Comparison of ENCODE assay signal across 8 cellular contexts in the genomic region with DNA sequence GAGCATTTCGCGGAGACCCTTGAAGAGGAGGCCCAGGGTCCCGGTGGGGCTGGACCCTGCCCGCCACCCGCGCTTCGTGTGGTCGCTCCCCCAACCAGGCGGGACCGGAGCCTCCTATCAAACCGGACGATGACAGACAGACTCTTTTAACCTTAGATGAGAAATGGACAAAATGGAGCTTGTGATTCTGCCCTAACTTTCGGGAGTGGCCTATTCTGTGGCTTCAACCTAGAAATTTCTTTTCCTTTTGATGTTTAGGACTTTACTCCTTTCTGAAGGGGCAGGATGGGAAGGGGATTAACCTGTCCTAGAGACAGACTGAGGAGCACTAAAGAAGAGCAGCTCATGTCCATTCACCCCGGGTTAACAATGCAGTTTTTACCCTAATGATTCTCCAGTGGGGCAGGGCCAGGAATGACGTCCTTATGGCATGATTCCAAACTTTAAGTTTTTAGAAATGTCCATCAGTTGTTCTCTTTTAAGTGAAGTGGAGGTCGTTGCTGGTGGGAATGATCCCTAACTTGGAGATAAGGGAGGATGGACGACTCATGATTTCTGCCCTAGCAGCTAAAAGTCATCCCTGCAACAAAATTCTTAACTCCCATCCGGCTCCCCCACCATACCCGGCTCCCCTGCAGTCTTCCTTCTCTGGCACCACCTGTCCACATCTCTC. TPM values are rescaled to one million over a fixed set of nuclear protein-coding genes. Genes with fewer than 3 reads are reported as not detected.
DNase-seq lines count a peak whose midpoint lies in the region; ATAC-seq and TF ChIP-seq lines count a peak whose summit lies in the region.

No MANE protein-coding gene starts in this region.

- H4K20me1 ChIP-seq in Loucy (ENCODE audit: insufficient read depth, low read length, poor library complexity, severe bottlenecking), result no peaks in the 10 kb centered on the region

- peak overlapping the region; percentile 93 for H3K4me2 ChIP-seq in Loucy (ENCODE audit: low read depth, low read length, poor library complexity, severe bottlenecking)

- no peaks in the 10 kb centered on the region; the same call in 1 of the 2 replicates for H3K36me3 ChIP-seq in Loucy (ENCODE audit: insufficient read depth, low read length)
- H3K36me3 ChIP-seq in body of pancreas (replicated peaks in 1 of 2; ENCODE audit: insufficient read depth in 1 of 2, low read depth in 2 of 2), result peaks cover 0 to 4% of the 10 kb centered on the region in 2 donors
- H3K36me3 ChIP-seq in stomach, result peaks cover 5 to 25% (median 21%) of the 10 kb centered on the region in 4 donors

- H3K4me3 ChIP-seq in Loucy (ENCODE audit: low read length, poor library complexity, severe bottlenecking) (peak overlapping the region; percentile 84), body of pancreas (peak overlapping the region; percentile 58 to 69), stomach (peak overlapping the region; percentile 65 to 90 (median 74))

- peak overlapping the region; percentile 86 for H3K9ac ChIP-seq in Loucy (ENCODE audit: low read depth, low read length, poor library complexity, severe bottlenecking)

- ATAC-seq in GM19397 (IDR thresholded peaks at IDR 0.05; ENCODE audit: unreplicated experiment), result peak; percentile 2
- ATAC-seq in body of pancreas, result peak; percentile 3

- no peaks in the 10 kb centered on the region for H3K9me3 ChIP-seq in Loucy (ENCODE audit: insufficient read depth, low read depth, low read length)
- no peaks in the 10 kb centered on the region for H3K9me3 ChIP-seq in body of pancreas
- H3K9me3 ChIP-seq in stomach, result no peaks in the 10 kb centered on the region

- H3K27ac ChIP-seq in body of pancreas (peak overlapping the region; percentile 84 to 94 (median 88)), stomach (peak overlapping the region; percentile 91 to 96 (median 95))

- H3K4me1 ChIP-seq in Loucy (ENCODE audit: insufficient read depth, low read length, poor library complexity, severe bottlenecking), result peaks cover 36% of the 10 kb centered on the region
- peaks cover 5% of the 10 kb centered on the region for H3K4me1 ChIP-seq in body of pancreas
- H3K4me1 ChIP-seq in stomach, result peaks cover 4 to 20% (median 13%) of the 10 kb centered on the region in 4 donors

- peaks cover 3% of the 10 kb centered on the region; the same call in 1 of the 2 replicates for H3F3A ChIP-seq in Loucy (ENCODE audit: low read depth)

- no peak for TF ChIP-seq EP300 in stomach (IDR thresholded peaks at IDR 0.05)

- peaks cover 21% of the 10 kb centered on the region for H3K79me2 ChIP-seq in Loucy (ENCODE audit: insufficient read depth, low read length)

- TF ChIP-seq CTCF in Loucy (conservative IDR thresholded peaks at IDR 0.05; ENCODE audit: low read length) (no peak), body of pancreas (IDR thresholded peaks at IDR 0.05) (no peak), stomach (IDR thresholded peaks at IDR 0.05) (no peak)

- no peaks in the 10 kb centered on the region for H3K9me2 ChIP-seq in Loucy (replicated peaks; ENCODE audit: low read depth, low read length)

- TF ChIP-seq POLR2A in body of pancreas (IDR thresholded peaks at IDR 0.05) (no peak), stomach (IDR thresholded peaks at IDR 0.05) (no peak)

- no peaks in the 10 kb centered on the region for H3K27me3 ChIP-seq in Loucy (ENCODE audit: insufficient read depth, low read length, poor library complexity, severe bottlenecking)
- H3K27me3 ChIP-seq in body of pancreas, result no peaks in the 10 kb centered on the region
- H3K27me3 ChIP-seq in stomach, result no peaks in the 10 kb centered on the region

- DNase-seq in AG08395 (ENCODE audit: low spot score) (peak; percentile 55), body of pancreas (peak in 1 of 4 donors; percentile 11), islet precursor cell (peak; percentile 18), stomach (no peak), MV-4-11 (lab: John Stamatoyannopoulos, UW) (no peak), NCI-H524 treated with DMSO at 0.1 percent for 48 hours (lab: John Stamatoyannopoulos, UW) (no peak)

- intact Hi-C loops in body of pancreas (cut with DNase I) (no loop called here), stomach (cut with DNase I; ENCODE audit: low total_unique reads) (no loop called here)

- 4 to 6% methylated on average over 19 of the region's 19 CpGs for WGBS in body of pancreas, 2 donors
- 6 to 7% (median 7%) methylated on average over 19 of the region's 19 CpGs for WGBS in stomach, 5 donors

- H2AFZ ChIP-seq in Loucy (ENCODE audit: low read length), result peak overlapping the region; percentile 99

RNA-seq across cellular contexts. Expression of gene NIPSNAP3A, which starts 1.0 kb away (rescaled TPM):
- 10 to 100 TPM; 12.5 to 15.2 TPM for total RNA-seq in body of pancreas
- 10 to 100 TPM in 3 of 5 donors, 1 to 10 TPM in 2; 4.5 to 59.3 (median 11.7) TPM for total RNA-seq in stomach
- polyA plus RNA-seq in stomach, result 10 to 100 TPM; 24.3 to 36.4 (median 26.0) TPM

RNA-seq across cellular contexts. Expression of gene NIPSNAP3B, which starts 15.4 kb away (rescaled TPM):
- total RNA-seq in body of pancreas, result 1 to 10 TPM in 1 of 2 donors, not detected in 1; 2.6 TPM
- total RNA-seq in stomach, result 1 to 10 TPM in 2 of 5 donors, not detected in 3; 2.0 to 5.5 TPM
- polyA plus RNA-seq in stomach, result 1 to 10 TPM in 2 of 3 donors, under 1 TPM in 1; 0.75 to 2.3 (median 1.7) TPM

RNA-seq across cellular contexts. Expression of gene OR13D1, which starts 54.2 kb away (rescaled TPM):
- total RNA-seq in body of pancreas (not detected), stomach (not detected)
- not detected for polyA plus RNA-seq in stomach

Comparison
In these comparisons a context has a peak if more than half of its experiments do, and no peak if none do; other contexts are left out.
1. DNase-seq: peak in AG08395 (single experiment) and islet precursor cell (single experiment); none in stomach (single experiment), MV-4-11 (single experiment) and NCI-H524 treated with DMSO at 0.1 percent for 48 hours (single experiment).
2. Peak in every context shown above with its lines, with median percentiles within 50 percentile points of each other: H3K4me3 ChIP-seq.